Comparison of ENCODE assay signal across 10 cellular contexts in the genomic region with DNA sequence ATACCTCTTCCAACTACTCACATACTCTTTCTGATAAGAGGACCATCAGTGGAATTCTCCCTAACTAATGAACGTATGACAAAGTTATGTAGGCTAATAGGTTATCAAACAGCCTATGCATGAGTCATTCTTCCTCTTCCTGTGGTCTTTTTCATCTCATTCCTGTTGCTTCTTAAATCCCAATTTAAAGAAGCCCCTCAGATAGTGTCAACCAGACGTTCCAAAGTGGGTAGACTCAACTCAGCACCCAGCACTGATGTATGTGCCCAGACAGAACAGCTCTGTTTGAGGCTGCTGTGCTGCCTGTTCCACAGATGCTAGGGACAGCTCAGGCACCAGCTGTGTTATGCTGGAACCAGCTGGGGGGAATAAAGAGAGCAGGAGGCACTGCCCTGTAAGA. TPM values are rescaled to one million over a fixed set of nuclear protein-coding genes. Genes with fewer than 3 reads are reported as not detected.
DNase-seq lines count a peak whose midpoint lies in the region; ATAC-seq and TF ChIP-seq lines count a peak whose summit lies in the region.
"Had no signal": no experiment of that assay in that cellular context is flagged by ENCODE, and none has a peak within 500 bp of the region (broad histone marks: within the 10 kb centered on the region; RNA-seq: fewer than 3 reads in every experiment).

No MANE protein-coding gene starts in this region.

- POLR2A ChIA-PET in CD8-positive, alpha-beta memory T cell (lab: Charles Lee): interaction anchor here (0.9 kb wide), 1 partner anchor 10 kb away, joined by 3 read pairs; no protein-coding TSS in a partner anchor

- H3K27ac ChIP-seq in CD8-positive, alpha-beta memory T cell (ENCODE audit: low read depth, low read length): no peak overlapping the region
- no peak overlapping the region for H3K27ac ChIP-seq in adrenal gland
- H3K27ac ChIP-seq: psoas muscle had no signal

- 31 to 51% (median 35%) methylated on average over 2 of the region's 2 CpGs for WGBS in adrenal gland, 4 donors

- no peak for TF ChIP-seq POLR2A in adrenal gland (IDR thresholded peaks at IDR 0.05)

- H3K9me3 Mint-ChIP-seq in CD8-positive, alpha-beta memory T cell: no peaks in the 10 kb centered on the region
- H3K9me3 Mint-ChIP-seq in effector memory CD8-positive, alpha-beta T cell: no peaks in the 10 kb centered on the region
- peaks cover 8% of the 10 kb centered on the region for H3K9me3 Mint-ChIP-seq in activated T-helper 2 cell treated with anti-CD3 and anti-CD28 coated beads, Interferon-gamma antibody, Interleukin-2, Interleukin-4, amounts not matched to agents 10 μg/mL and 5 μg/mL and 100 μg/mL, durations not matched to agents 14 hours and 24 hours and 36 hours

- ATAC-seq in GM19395 (IDR thresholded peaks at IDR 0.05; ENCODE audit: unreplicated experiment) (peak; percentile 48), HG03139 (IDR thresholded peaks at IDR 0.05; ENCODE audit: unreplicated experiment) (peak; percentile 36), HG02870 (IDR thresholded peaks at IDR 0.05; ENCODE audit: unreplicated experiment) (no peak)
- peak; percentile 31 for ATAC-seq in effector memory CD8-positive, alpha-beta T cell (replicated peaks)
- ATAC-seq: psoas muscle had no signal

- intact Hi-C loops in activated T-helper 2 cell treated with anti-CD3 and anti-CD28 coated beads, Interferon-gamma antibody, Interleukin-2, Interleukin-4, amounts not matched to agents 10 μg/mL and 5 μg/mL and 100 μg/mL, durations not matched to agents 14 hours and 24 hours and 36 hours (cut with micrococcal nuclease): no loop called here
- intact Hi-C loops in adrenal gland (cut with DNase I): no loop called here

- H3K27me3 ChIP-seq in CD8-positive, alpha-beta memory T cell (ENCODE audit: insufficient read depth, low read length, poor library complexity, severe bottlenecking): no peaks in the 10 kb centered on the region
- no peaks in the 10 kb centered on the region for H3K27me3 ChIP-seq in adrenal gland

- H3K4me1 ChIP-seq in CD8-positive, alpha-beta memory T cell (ENCODE audit: insufficient read depth, low read length): peaks cover 25% of the 10 kb centered on the region
- no peaks in the 10 kb centered on the region for H3K4me1 ChIP-seq in adrenal gland (replicated peaks in 1 of 2)
- H3K4me1 ChIP-seq: psoas muscle had no signal

- H3K36me3 ChIP-seq in CD8-positive, alpha-beta memory T cell (ENCODE audit: insufficient read depth, low read length): no peaks in the 10 kb centered on the region
- no peaks in the 10 kb centered on the region for H3K36me3 ChIP-seq in adrenal gland (replicated peaks in 1 of 2)

- peaks cover 0 to 14% (median 7%) of the 10 kb centered on the region in 3 donors for H3K36me3 Mint-ChIP-seq in CD8-positive, alpha-beta memory T cell
- no peaks in the 10 kb centered on the region for H3K36me3 Mint-ChIP-seq in effector memory CD8-positive, alpha-beta T cell (ENCODE audit: insufficient read depth)
- peaks cover 11% of the 10 kb centered on the region for H3K36me3 Mint-ChIP-seq in activated T-helper 2 cell treated with anti-CD3 and anti-CD28 coated beads, Interferon-gamma antibody, Interleukin-2, Interleukin-4, amounts not matched to agents 10 μg/mL and 5 μg/mL and 100 μg/mL, durations not matched to agents 14 hours and 24 hours and 36 hours (ENCODE audit: low read depth)

- H3K27me3 Mint-ChIP-seq in CD8-positive, alpha-beta memory T cell: peaks cover 0 to 4% of the 10 kb centered on the region in 2 donors
- H3K27me3 Mint-ChIP-seq in effector memory CD8-positive, alpha-beta T cell: no peaks in the 10 kb centered on the region
- H3K27me3 Mint-ChIP-seq in activated T-helper 2 cell treated with anti-CD3 and anti-CD28 coated beads, Interferon-gamma antibody, Interleukin-2, Interleukin-4, amounts not matched to agents 10 μg/mL and 5 μg/mL and 100 μg/mL, durations not matched to agents 14 hours and 24 hours and 36 hours (ENCODE audit: low read depth): no peaks in the 10 kb centered on the region

- peak overlapping the region in 4 of 7 donors; percentile 2 to 31 (median 18) for H3K4me3 Mint-ChIP-seq in CD8-positive, alpha-beta memory T cell
- H3K4me3 Mint-ChIP-seq in effector memory CD8-positive, alpha-beta T cell: no peak overlapping the region
- no peak overlapping the region for H3K4me3 Mint-ChIP-seq in activated T-helper 2 cell treated with anti-CD3 and anti-CD28 coated beads, Interferon-gamma antibody, Interleukin-2, Interleukin-4, amounts not matched to agents 10 μg/mL and 5 μg/mL and 100 μg/mL, durations not matched to agents 14 hours and 24 hours and 36 hours (ENCODE audit: low read depth)

- no peak for DNase-seq in CD8-positive, alpha-beta memory T cell
- DNase-seq in effector memory CD8-positive, alpha-beta T cell: no peak
- no peak for DNase-seq in activated T-helper 2 cell treated with anti-CD3 and anti-CD28 coated beads, Interferon-gamma antibody, Interleukin-2, Interleukin-4, amounts not matched to agents 10 μg/mL and 5 μg/mL and 100 μg/mL, durations not matched to agents 14 hours and 24 hours and 36 hours (ENCODE audit: low spot score)
- DNase-seq in NCI-H510A (lab: John Stamatoyannopoulos, UW): no peak
- DNase-seq in adrenal gland: no peak
- DNase-seq: NCI-H526, psoas muscle had no signal

- H3K4me1 Mint-ChIP-seq in CD8-positive, alpha-beta memory T cell: peaks cover 28 to 67% (median 53%) of the 10 kb centered on the region in 3 donors
- H3K4me1 Mint-ChIP-seq in effector memory CD8-positive, alpha-beta T cell (ENCODE audit: low read depth in 2 of 2): peaks cover 9 to 21% of the 10 kb centered on the region in 2 donors
- peaks cover 45% of the 10 kb centered on the region for H3K4me1 Mint-ChIP-seq in activated T-helper 2 cell treated with anti-CD3 and anti-CD28 coated beads, Interferon-gamma antibody, Interleukin-2, Interleukin-4, amounts not matched to agents 10 μg/mL and 5 μg/mL and 100 μg/mL, durations not matched to agents 14 hours and 24 hours and 36 hours (ENCODE audit: low read depth)

- CTCF ChIA-PET in CD8-positive, alpha-beta memory T cell (lab: Charles Lee): no interaction called here

- H3K27ac Mint-ChIP-seq in CD8-positive, alpha-beta memory T cell: peak overlapping the region in 3 of 8 donors; percentile 1 to 51 (median 4)
- H3K27ac Mint-ChIP-seq in effector memory CD8-positive, alpha-beta T cell: peak overlapping the region in 1 of 2 donors; percentile 52
- no peak overlapping the region for H3K27ac Mint-ChIP-seq in activated T-helper 2 cell treated with anti-CD3 and anti-CD28 coated beads, Interferon-gamma antibody, Interleukin-2, Interleukin-4, amounts not matched to agents 10 μg/mL and 5 μg/mL and 100 μg/mL, durations not matched to agents 14 hours and 24 hours and 36 hours

- no peak overlapping the region for H3K4me3 ChIP-seq in CD8-positive, alpha-beta memory T cell (ENCODE audit: low read length)
- H3K4me3 ChIP-seq in adrenal gland: no peak overlapping the region
- H3K4me3 ChIP-seq: psoas muscle had no signal

- no peaks in the 10 kb centered on the region for H3K9me3 ChIP-seq in CD8-positive, alpha-beta memory T cell (ENCODE audit: low read length)
- no peaks in the 10 kb centered on the region for H3K9me3 ChIP-seq in adrenal gland (replicated peaks in 1 of 3)
- H3K9me3 ChIP-seq: psoas muscle had no signal

- TF ChIP-seq CTCF in adrenal gland (IDR thresholded peaks at IDR 0.05): no peak

RNA-seq across cellular contexts. Expression of gene CXCR4, which starts 52.6 kb away (rescaled TPM):
- total RNA-seq in CD8-positive, alpha-beta memory T cell: 100 to 1,000 TPM; 102 to 106 TPM
- polyA plus RNA-seq in CD8-positive, alpha-beta memory T cell: 569 TPM
- 140 and 144 TPM in 2 replicates for total RNA-seq in activated T-helper 2 cell treated with anti-CD3 and anti-CD28 coated beads, Interferon-gamma antibody, Interleukin-2, Interleukin-4, amounts not matched to agents 10 μg/mL and 5 μg/mL and 100 μg/mL, durations not matched to agents 14 hours and 24 hours and 36 hours
- 100 to 1,000 TPM in 2 of 8 donors, 10 to 100 TPM in 6; 21.9 to 344 (median 79.8) TPM for total RNA-seq in adrenal gland
- polyA plus RNA-seq in adrenal gland: 100 to 1,000 TPM in 1 of 3 donors, 10 to 100 TPM in 2; 34.3 to 186 (median 84.3) TPM

Comparison
In these comparisons a context has a peak if more than half of its experiments do, and no peak if none do; other contexts are left out.
1. H3K4me3 Mint-ChIP-seq: peak in CD8-positive, alpha-beta memory T cell (4 of 7); none in effector memory CD8-positive, alpha-beta T cell (0 of 2) and activated T-helper 2 cell treated with anti-CD3 and anti-CD28 coated beads, Interferon-gamma antibody, Interleukin-2, Interleukin-4, amounts not matched to agents 10 μg/mL and 5 μg/mL and 100 μg/mL, durations not matched to agents 14 hours and 24 hours and 36 hours (single experiment).